In the genomic region with DNA sequence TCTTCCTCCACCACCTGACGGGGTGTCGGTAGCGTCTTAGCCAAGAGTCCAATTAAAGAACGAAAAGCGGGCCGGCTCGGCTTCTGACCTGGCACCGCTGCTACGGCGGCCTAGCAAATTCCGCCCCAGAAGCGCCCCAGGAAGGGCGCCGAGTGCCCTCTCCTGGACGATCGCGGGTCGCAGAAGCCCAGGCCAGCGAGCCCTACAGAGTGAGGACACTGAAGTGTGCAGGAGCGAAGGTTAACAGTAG, we compare ENCODE assay signal across 6 cellular contexts. TPM values are rescaled to one million over a fixed set of nuclear protein-coding genes. Genes with fewer than 3 reads are reported as not detected.
DNase-seq lines count a peak whose midpoint lies in the region; ATAC-seq lines count a peak whose summit lies in the region.

No MANE protein-coding gene starts in this region.

- no peaks in the 10 kb centered on the region for H3K9me3 Mint-ChIP-seq in activated naive CD8-positive, alpha-beta T cell treated with anti-CD3 and anti-CD28 coated beads, Interleukin-2, amount 10 ng/mL, durations not matched to agents 7 days and 5 days

- peak overlapping the region; percentile 63 for H3K4me3 ChIP-seq in mononuclear cell (ENCODE audit: low read length)

- no peaks in the 10 kb centered on the region for H3K27me3 Mint-ChIP-seq in activated naive CD8-positive, alpha-beta T cell treated with anti-CD3 and anti-CD28 coated beads, Interleukin-2, amount 10 ng/mL, durations not matched to agents 7 days and 5 days

- peaks cover 50% of the 10 kb centered on the region for H3K4me1 Mint-ChIP-seq in activated naive CD8-positive, alpha-beta T cell treated with anti-CD3 and anti-CD28 coated beads, Interleukin-2, amount 10 ng/mL, durations not matched to agents 7 days and 5 days

- H3K36me3 Mint-ChIP-seq in activated naive CD8-positive, alpha-beta T cell treated with anti-CD3 and anti-CD28 coated beads, Interleukin-2, amount 10 ng/mL, durations not matched to agents 7 days and 5 days: peaks cover 13% of the 10 kb centered on the region

- peaks cover 61% of the 10 kb centered on the region for H3K4me1 ChIP-seq in mononuclear cell (ENCODE audit: insufficient read depth, low read length)

- peak overlapping the region; percentile 97 for H3K4me3 Mint-ChIP-seq in activated naive CD8-positive, alpha-beta T cell treated with anti-CD3 and anti-CD28 coated beads, Interleukin-2, amount 10 ng/mL, durations not matched to agents 7 days and 5 days

- intact Hi-C loops in Right ventricle myocardium superior (cut with DNase I) (loop anchor here (2.0 to 10.0 kb wide), 3 partner anchors 22 to 218 kb away; a partner anchor contains a TSS), left cardiac atrium (cut with DNase I) (loop anchor here (2.0 to 10.0 kb wide), 3 partner anchors 24 to 218 kb away; a partner anchor contains a TSS)

- POLR2A ChIA-PET in activated naive CD8-positive, alpha-beta T cell treated with anti-CD3 and anti-CD28 coated beads, Interleukin-2, amount 10 ng/mL, durations not matched to agents 7 days and 5 days (lab: Charles Lee): interaction anchor here (6.0 to 6.6 kb wide), 2 partner anchors 14 to 20 kb away, joined by 61 to 75 read pairs; no protein-coding TSS in a partner anchor

- no peaks in the 10 kb centered on the region for H3K27me3 ChIP-seq in mononuclear cell (ENCODE audit: insufficient read depth, low read length)

- DNase-seq in Right ventricle myocardium superior: no peak
- DNase-seq in left cardiac atrium: no peak
- no peak for DNase-seq in activated naive CD8-positive, alpha-beta T cell treated with anti-CD3 and anti-CD28 coated beads, Interleukin-2, amount 10 ng/mL, durations not matched to agents 7 days and 5 days
- no peak for DNase-seq in NCI-H2171 treated with DMSO at 0.1 percent for 48 hours (lab: John Stamatoyannopoulos, UW)
- no peak for DNase-seq in 8988T

- H3K27ac Mint-ChIP-seq in activated naive CD8-positive, alpha-beta T cell treated with anti-CD3 and anti-CD28 coated beads, Interleukin-2, amount 10 ng/mL, durations not matched to agents 7 days and 5 days: peak overlapping the region; percentile 94

- ATAC-seq in Right ventricle myocardium superior (ENCODE audit: poor library complexity): peak; percentile 50
- no peak for ATAC-seq in left cardiac atrium
- no peak for ATAC-seq in activated naive CD8-positive, alpha-beta T cell treated with anti-CD3 and anti-CD28 coated beads, Interleukin-2, amount 10 ng/mL, durations not matched to agents 7 days and 5 days (ENCODE audit: low read depth)

- H3K9me3 ChIP-seq in mononuclear cell (ENCODE audit: low read depth, low read length): no peaks in the 10 kb centered on the region

RNA-seq across cellular contexts. Expression of a gene that starts 1.1 kb away (rescaled TPM):
- total RNA-seq in Right ventricle myocardium superior (16.3 TPM), left cardiac atrium (10 to 100 TPM; 15.4 to 17.1 TPM), mononuclear cell (10.8 TPM)
- 10 to 100 TPM; 74.6 to 75.9 TPM for total RNA-seq in activated naive CD8-positive, alpha-beta T cell treated with anti-CD3 and anti-CD28 coated beads, Interleukin-2, amount 10 ng/mL, durations not matched to agents 7 days and 5 days

RNA-seq across cellular contexts. Expression of a gene that starts 12.3 kb away (rescaled TPM):
- total RNA-seq in Right ventricle myocardium superior: not detected
- not detected for total RNA-seq in left cardiac atrium
- 10 to 100 TPM; 24.5 to 33.6 TPM for total RNA-seq in activated naive CD8-positive, alpha-beta T cell treated with anti-CD3 and anti-CD28 coated beads, Interleukin-2, amount 10 ng/mL, durations not matched to agents 7 days and 5 days
- total RNA-seq in mononuclear cell: 0.42 TPM

RNA-seq across cellular contexts. Expression of a gene that starts 25.6 kb away (rescaled TPM):
- total RNA-seq in Right ventricle myocardium superior: 2.9 TPM
- 1 to 10 TPM; 6.5 to 7.0 TPM for total RNA-seq in left cardiac atrium
- 10 to 100 TPM; 63.0 to 63.4 TPM for total RNA-seq in activated naive CD8-positive, alpha-beta T cell treated with anti-CD3 and anti-CD28 coated beads, Interleukin-2, amount 10 ng/mL, durations not matched to agents 7 days and 5 days
- 8.7 TPM for total RNA-seq in mononuclear cell

RNA-seq across cellular contexts. Expression of a gene that starts 28.6 kb away (rescaled TPM):
- 22.6 TPM for total RNA-seq in Right ventricle myocardium superior
- 10 to 100 TPM; 17.7 to 21.6 TPM for total RNA-seq in left cardiac atrium
- total RNA-seq in activated naive CD8-positive, alpha-beta T cell treated with anti-CD3 and anti-CD28 coated beads, Interleukin-2, amount 10 ng/mL, durations not matched to agents 7 days and 5 days: 10 to 100 TPM; 31.9 to 33.1 TPM
- total RNA-seq in mononuclear cell: 18.4 TPM

RNA-seq across cellular contexts. Expression of a gene that starts 28.8 kb away (rescaled TPM):
- total RNA-seq in Right ventricle myocardium superior (40.7 TPM), left cardiac atrium (10 to 100 TPM; 41.7 to 46.6 TPM), mononuclear cell (8.0 TPM)
- 10 to 100 TPM; 35.7 to 36.3 TPM for total RNA-seq in activated naive CD8-positive, alpha-beta T cell treated with anti-CD3 and anti-CD28 coated beads, Interleukin-2, amount 10 ng/mL, durations not matched to agents 7 days and 5 days

Comparison
In these comparisons a context has a peak if more than half of its experiments do, and no peak if none do; other contexts are left out.
1. RNA of a gene that starts 12.3 kb away (total RNA-seq): 24.5 to 33.6 TPM in activated naive CD8-positive, alpha-beta T cell treated with anti-CD3 and anti-CD28 coated beads, Interleukin-2, amount 10 ng/mL, durations not matched to agents 7 days and 5 days; 0.42 TPM in mononuclear cell (single experiment), not detected in left cardiac atrium and not detected in Right ventricle myocardium superior (single experiment); every median in the first group is over 10 times any median in the second.